ENCODE assay signal across 8 cellular contexts in the genomic region with DNA sequence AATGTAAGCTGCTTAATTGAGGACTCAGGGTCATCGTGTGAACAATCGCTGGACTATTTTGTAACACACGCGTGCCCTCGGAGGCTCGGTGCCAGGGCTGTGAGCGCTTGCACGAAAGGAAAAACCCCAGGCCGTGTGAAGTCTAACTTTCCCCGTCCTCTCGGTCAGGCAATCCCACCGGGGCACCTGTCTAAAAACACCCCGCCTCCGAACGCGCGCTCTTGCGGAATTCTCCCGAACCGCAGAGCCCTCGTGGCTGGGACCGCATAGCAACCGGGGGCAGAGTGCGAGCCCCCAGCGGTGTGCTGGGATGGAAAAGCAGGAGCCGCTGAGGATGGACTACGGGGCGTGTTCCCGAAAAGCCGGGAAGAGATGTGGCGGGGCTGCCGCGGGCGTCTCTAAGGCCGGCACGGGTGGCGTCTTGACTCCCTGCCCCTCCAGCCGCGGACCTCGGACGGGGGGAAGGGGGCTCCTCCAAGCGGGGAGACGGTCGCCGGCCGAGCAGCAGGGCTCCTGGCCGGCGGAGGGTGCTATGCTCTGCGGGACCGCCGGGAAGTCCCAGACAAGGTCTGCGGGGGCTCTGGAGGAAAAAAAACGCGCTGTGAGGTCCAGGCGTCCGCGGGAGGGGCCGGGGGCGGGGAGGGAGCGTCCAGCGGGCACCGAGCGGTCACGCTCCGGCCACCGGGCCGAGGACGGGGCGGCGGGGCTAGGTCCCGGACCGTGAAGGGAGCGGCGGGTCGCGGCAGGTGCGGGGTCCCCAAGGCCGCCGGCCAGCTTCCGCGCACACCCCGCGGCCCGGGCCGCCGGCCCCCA. TPM values are rescaled to one million over a fixed set of nuclear protein-coding genes. Genes with fewer than 3 reads are reported as not detected.
DNase-seq lines count a peak whose midpoint lies in the region; ATAC-seq and TF ChIP-seq lines count a peak whose summit lies in the region.

No MANE protein-coding gene starts in this region.

- H3K27ac Mint-ChIP-seq in naive thymus-derived CD8-positive, alpha-beta T cell = peak overlapping the region; percentile 75 to 100 (median 92)

- no peak for TF ChIP-seq POLR2A in esophagus muscularis mucosa (IDR thresholded peaks at IDR 0.05; ENCODE audit: low read depth)

- intact Hi-C loops in esophagus muscularis mucosa (cut with DNase I) = loop anchor here (5.0 kb wide), 3 partner anchors 57 to 108 kb away; a partner anchor contains a TSS

- WGBS in esophagus muscularis mucosa = 2% methylated on average over 19 of the region's 86 CpGs

- H3K4me1 ChIP-seq in esophagus muscularis mucosa = peaks cover 10 to 21% (median 16%) of the 10 kb centered on the region in 4 donors

- H3K36me3 Mint-ChIP-seq in naive thymus-derived CD8-positive, alpha-beta T cell = peaks cover 0 to 12% (median 0%) of the 10 kb centered on the region in 3 donors

- peak overlapping the region; percentile 83 to 99 (median 90) for H3K4me3 ChIP-seq in esophagus muscularis mucosa

- POLR2A ChIA-PET in naive thymus-derived CD8-positive, alpha-beta T cell (lab: Charles Lee) = interaction anchor here (0.6 to 8.0 kb wide), 16 partner anchors 43 to 883 kb away, joined by 3 to 209 read pairs (median 4); a partner anchor contains a TSS

- TF ChIP-seq EP300 in esophagus muscularis mucosa (IDR thresholded peaks at IDR 0.05) = no peak

- peaks cover 0 to 4% (median 0%) of the 10 kb centered on the region in 4 donors for H3K36me3 ChIP-seq in esophagus muscularis mucosa

- peak in 1 of 3 experiments; percentile 32 for TF ChIP-seq CTCF in esophagus muscularis mucosa (IDR thresholded peaks at IDR 0.05)

- H3K9me3 Mint-ChIP-seq in naive thymus-derived CD8-positive, alpha-beta T cell = peaks cover 0 to 1% (median 0%) of the 10 kb centered on the region in 9 donors

- no peaks in the 10 kb centered on the region for H3K27me3 ChIP-seq in esophagus muscularis mucosa

- H3K4me1 Mint-ChIP-seq in naive thymus-derived CD8-positive, alpha-beta T cell = peaks cover 30 to 48% (median 41%) of the 10 kb centered on the region in 4 donors

- DNase-seq in NK-92 treated with Interleukin-12 subunit alpha and Interleukin-12 subunit beta, amount 100 ng/mL, for 24 hours (lab: John Stamatoyannopoulos, UW) = peak; percentile 48
- no peak for DNase-seq in NK-92 (lab: John Stamatoyannopoulos, UW; ENCODE audit: unreplicated experiment)
- peak; percentile 6 for DNase-seq in NOMO-1 treated with DMSO at 0.1 percent for 48 hours (lab: John Stamatoyannopoulos, UW; ENCODE audit: unreplicated experiment)
- peak; percentile 42 for DNase-seq in activated T-cell treated with anti-CD3 and anti-CD28 coated beads, Interleukin-2, amount 50 U/mL, for 1 hour
- peak; percentile 92 for DNase-seq in esophagus muscularis mucosa (ENCODE audit: extremely low spot score)
- peak in 9 of 10 donors; percentile 27 to 79 (median 37) for DNase-seq in naive thymus-derived CD8-positive, alpha-beta T cell
- peak in 32 of 49 donors; percentile 24 to 79 (median 62) for DNase-seq in substantia nigra (lab: John Stamatoyannopoulos, UW)

- H3K27ac ChIP-seq in esophagus muscularis mucosa (replicated peaks in 1 of 4) (peak overlapping the region; percentile 97 to 100 (median 98)), substantia nigra (ENCODE audit: low read depth, low read length, poor library complexity, severe bottlenecking) (peak overlapping the region; percentile 95)

- H3K9me3 ChIP-seq in esophagus muscularis mucosa = no peaks in the 10 kb centered on the region

- peak overlapping the region; percentile 81 to 99 (median 86) for H3K4me3 Mint-ChIP-seq in naive thymus-derived CD8-positive, alpha-beta T cell

- ATAC-seq in HG02852 (IDR thresholded peaks at IDR 0.05; ENCODE audit: unreplicated experiment) = peak; percentile 28
- ATAC-seq in naive thymus-derived CD8-positive, alpha-beta T cell = peak; percentile 12 to 31

- peaks cover 0 to 4% (median 0%) of the 10 kb centered on the region in 5 donors for H3K27me3 Mint-ChIP-seq in naive thymus-derived CD8-positive, alpha-beta T cell

RNA-seq across cellular contexts. Expression of a gene that starts 0.9 kb away (rescaled TPM):
- total RNA-seq in esophagus muscularis mucosa = 10 to 100 TPM in 1 of 4 donors, 1 to 10 TPM in 3; 5.9 to 15.1 (median 9.2) TPM
- 10 to 100 TPM; 29.4 to 33.3 TPM for total RNA-seq in naive thymus-derived CD8-positive, alpha-beta T cell
- 1 to 10 TPM; 4.2 to 6.3 (median 4.7) TPM for polyA plus RNA-seq in naive thymus-derived CD8-positive, alpha-beta T cell

RNA-seq across cellular contexts. Expression of a gene that starts 55.4 kb away (rescaled TPM):
- 10 to 100 TPM; 11.6 to 25.3 (median 18.9) TPM for total RNA-seq in esophagus muscularis mucosa
- 10 to 100 TPM; 13.0 to 14.6 TPM for total RNA-seq in naive thymus-derived CD8-positive, alpha-beta T cell
- 1 to 10 TPM; 2.4 to 3.7 (median 2.8) TPM for polyA plus RNA-seq in naive thymus-derived CD8-positive, alpha-beta T cell
